ENCODE assay signal across 23 cellular contexts in the genomic region with DNA sequence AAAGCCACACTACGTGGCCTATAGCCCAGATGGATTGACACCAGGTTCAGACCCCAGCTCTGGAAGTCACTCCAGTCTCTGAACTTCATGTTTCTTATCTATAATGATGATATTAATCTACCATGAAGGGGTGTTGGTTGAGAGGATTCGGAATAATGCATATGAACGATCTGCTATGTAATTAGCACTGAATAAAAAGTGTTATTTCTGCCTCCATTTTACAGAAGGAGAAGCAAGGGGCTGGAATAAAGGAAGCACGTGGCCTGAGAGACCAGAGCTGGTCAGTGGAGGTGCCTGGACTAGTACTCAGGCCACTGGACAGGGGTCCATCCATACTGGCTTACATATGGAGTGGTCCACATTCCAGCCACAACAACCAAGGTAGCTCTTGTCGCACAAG.
"Had no signal": no experiment of that assay in that cellular context is flagged by ENCODE, and none has a peak within 500 bp of the region (broad histone marks: within the 10 kb centered on the region; RNA-seq: fewer than 3 reads in every experiment).

No MANE protein-coding gene starts in this region.

- H3K9me3 ChIP-seq: colonic mucosa, esophagus muscularis mucosa, esophagus squamous epithelium, gastrocnemius medialis, gastroesophageal sphincter, heart left ventricle, heart right ventricle had no signal

- ATAC-seq: effector memory CD8-positive, alpha-beta T cell; esophagus mucosa; foreskin keratinocyte; gastrocnemius medialis; gastroesophageal sphincter; heart left ventricle; heart right ventricle had no signal

- DNase-seq: colonic mucosa; cortex of kidney; dermis blood vessel endothelial cell; dorsolateral prefrontal cortex; effector CD4-positive, alpha-beta T cell; effector CD8-positive, alpha-beta T cell; effector memory CD4-positive, alpha-beta T cell; effector memory CD8-positive, alpha-beta T cell; endodermal cell; erythroblast; esophagus squamous epithelium; foreskin fibroblast; foreskin keratinocyte; foreskin melanocyte; gastrocnemius medialis; glutamatergic neuron; heart left ventricle; heart right ventricle had no signal

- H3K27me3 ChIP-seq: colonic mucosa, esophagus muscularis mucosa, esophagus squamous epithelium, foreskin keratinocyte, gastrocnemius medialis, heart left ventricle had no signal

- H3K36me3 ChIP-seq: colonic mucosa, esophagus muscularis mucosa, esophagus squamous epithelium, gastrocnemius medialis, gastroesophageal sphincter, heart left ventricle, heart right ventricle had no signal

- H3K4me1 ChIP-seq: colonic mucosa, esophagus muscularis mucosa, esophagus squamous epithelium, foreskin keratinocyte, gastrocnemius medialis, gastroesophageal sphincter, heart left ventricle, heart right ventricle had no signal

- H3K27ac ChIP-seq: colonic mucosa, coronary artery, dorsolateral prefrontal cortex, epithelial cell of prostate, esophagus muscularis mucosa, esophagus squamous epithelium, foreskin keratinocyte, gastrocnemius medialis, gastroesophageal sphincter, heart left ventricle, heart right ventricle had no signal

- H3K4me3 ChIP-seq: colonic mucosa, coronary artery, dorsolateral prefrontal cortex, esophagus muscularis mucosa, esophagus squamous epithelium, gastrocnemius medialis, gastroesophageal sphincter, heart left ventricle, heart right ventricle had no signal
